ENCODE assay signal across 25 cellular contexts in genomic region chr18:65955747-65956146, GRCh38.
DNase-seq lines count a peak whose midpoint lies in the region; ATAC-seq and TF ChIP-seq lines count a peak whose summit lies in the region.
"Had no signal": no experiment of that assay in that cellular context is flagged by ENCODE, and none has a peak within 500 bp of the region (broad histone marks: within the 10 kb centered on the region; RNA-seq: fewer than 3 reads in every experiment).

No MANE protein-coding gene starts in this region.

- H3K27me3 Mint-ChIP-seq in progenitor cell of endocrine pancreas, result peaks cover 32% of the 10 kb centered on the region
- H3K27me3 Mint-ChIP-seq: IgD-negative memory B cell, T-helper 17 cell had no signal

- H3K27me3 ChIP-seq in neural cell (ENCODE audit: insufficient read depth, low read depth, low read length), result no peaks in the 10 kb centered on the region

- peak overlapping the region; percentile 11 for H3K4me3 ChIP-seq in neural cell (ENCODE audit: low read length)
- H3K4me3 ChIP-seq: GM23338 had no signal

- H3K9me3 Mint-ChIP-seq in progenitor cell of endocrine pancreas (ENCODE audit: low read depth), result peaks cover 2% of the 10 kb centered on the region
- H3K9me3 Mint-ChIP-seq: GM23338 had no signal

- ATAC-seq in left cardiac atrium, result no peak
- ATAC-seq: CD8-positive, alpha-beta T cell; GM23338; Right ventricle myocardium inferior; T-helper 17 cell had no signal

- H4K20me1 ChIP-seq in neural cell (ENCODE audit: insufficient read depth), result no peaks in the 10 kb centered on the region

- intact Hi-C loops in left cardiac atrium (cut with DNase I), result no loop called here

- TF ChIP-seq RAD21 in neural cell (conservative IDR thresholded peaks at IDR 0.05), result peak; percentile 61

- H3K36me3 ChIP-seq in neural cell (ENCODE audit: insufficient read depth, low read length), result no peaks in the 10 kb centered on the region

- H3K9me2 ChIP-seq in neural cell (ENCODE audit: insufficient read depth, low read length), result no peaks in the 10 kb centered on the region

- H3K4me2 ChIP-seq in neural cell (ENCODE audit: low read length), result no peak overlapping the region
- H3K4me2 ChIP-seq: GM23338 had no signal

- H3K4me1 Mint-ChIP-seq in progenitor cell of endocrine pancreas (ENCODE audit: low read depth), result no peaks in the 10 kb centered on the region
- H3K4me1 Mint-ChIP-seq: GM23338, IgD-negative memory B cell, T-helper 17 cell had no signal

- H3K27ac ChIP-seq in neural cell (ENCODE audit: low read length), result peak overlapping the region; percentile 63
- H3K27ac ChIP-seq: 22Rv1 had no signal

- H3K79me2 ChIP-seq in neural cell (replicated peaks; ENCODE audit: insufficient read depth, low read length), result no peaks in the 10 kb centered on the region

- H3K27ac Mint-ChIP-seq in progenitor cell of endocrine pancreas, result no peak overlapping the region
- H3K27ac Mint-ChIP-seq: CD8-positive, alpha-beta T cell; GM23338; IgD-negative memory B cell; T-helper 17 cell had no signal

- peaks cover 4% of the 10 kb centered on the region for H3F3A ChIP-seq in neural cell (ENCODE audit: insufficient read depth, low read length, poor library complexity, severe bottlenecking)

- peak; percentile 4 for DNase-seq in DMS 273 (lab: John Stamatoyannopoulos, UW; ENCODE audit: unreplicated experiment)
- no peak for DNase-seq in DMS 273 treated with DMSO at 0.1 percent for 48 hours (lab: John Stamatoyannopoulos, UW)
- no peak for DNase-seq in HEK293T (ENCODE audit: extremely low spot score)
- peak; percentile 99 for DNase-seq in NCI-H69 (lab: John Stamatoyannopoulos, UW)
- DNase-seq in progenitor cell of endocrine pancreas (ENCODE audit: low spot score, unreplicated experiment), result no peak
- no peak for DNase-seq in glomerular visceral epithelial cell (ENCODE audit: extremely low spot score)
- no peak for DNase-seq in left cardiac atrium
- DNase-seq: AML-193; C1 segment of cervical spinal cord; CD8-positive, alpha-beta T cell; GDM1; HCEC 1CT; MV-4-11; NCI-H1694 treated with DMSO at 0.1 percent for 48 hours; NCI-H2081 treated with DMSO at 0.1 percent for 48 hours; NCI-H510A; NCI-H82; OCI-M1; SW 1271; T-helper 17 cell had no signal

- H3K4me3 Mint-ChIP-seq in progenitor cell of endocrine pancreas (ENCODE audit: low read depth), result no peak overlapping the region
- H3K4me3 Mint-ChIP-seq: CD8-positive, alpha-beta T cell; GM23338; IgD-negative memory B cell; T-helper 17 cell had no signal

- CTCF ChIA-PET in HEK293T (lab: Yijun Ruan, JAX), result no interaction called here

- no peak overlapping the region for H2AFZ ChIP-seq in neural cell (ENCODE audit: low read depth, low read length)
- H2AFZ ChIP-seq: GM23338 had no signal

- no peaks in the 10 kb centered on the region for H3K36me3 Mint-ChIP-seq in progenitor cell of endocrine pancreas (ENCODE audit: insufficient read depth)
- H3K36me3 Mint-ChIP-seq: CD8-positive, alpha-beta T cell; IgD-negative memory B cell had no signal

- TF ChIP-seq EP300 in neural cell (conservative IDR thresholded peaks at IDR 0.05; ENCODE audit: poor library complexity, severe bottlenecking), result peak; percentile 95

- peak overlapping the region; percentile 7 for H3K9ac ChIP-seq in neural cell (ENCODE audit: low read length)

- peak; percentile 56 for TF ChIP-seq CTCF in neural cell (IDR thresholded peaks at IDR 0.05; ENCODE audit: poor library complexity, severe bottlenecking)
- no peak for TF ChIP-seq CTCF in progenitor cell of endocrine pancreas (IDR thresholded peaks at IDR 0.05; ENCODE audit: unreplicated experiment)

- H3K9me3 ChIP-seq in neural cell (ENCODE audit: low read length), result no peaks in the 10 kb centered on the region

- POLR2A ChIA-PET in HEK293T (lab: Yijun Ruan, JAX), result no interaction called here

TF ChIP-seq in HEK293T, 16 proteins besides CTCF, POLR2A, EP300 and RAD21:
- TF ChIP-seq TARDBP (IDR thresholded peaks at IDR 0.05) (no peak), PKNOX1 (IDR thresholded peaks at IDR 0.05) (peak; percentile 80), HDGF (IDR thresholded peaks at IDR 0.05; ENCODE audit: borderline replicate concordance) (no peak)

TF ChIP-seq in neural cell, 6 proteins besides CTCF, POLR2A, EP300 and RAD21:
- TF ChIP-seq SMC3 (conservative IDR thresholded peaks at IDR 0.05; ENCODE audit: poor library complexity) (peak; percentile 62), MXI1 (conservative IDR thresholded peaks at IDR 0.05; ENCODE audit: poor library complexity, severe bottlenecking) (no peak), POLR2AphosphoS5 (IDR thresholded peaks at IDR 0.05) (peak; percentile 90), REST (IDR thresholded peaks at IDR 0.05; ENCODE audit: borderline replicate concordance) (peak; percentile 54)

Comparison
In these comparisons a context has a peak if more than half of its experiments do, and no peak if none do; other contexts are left out.
1. DNase-seq: peak in DMS 273 (single experiment) and NCI-H69 (single experiment); none in DMS 273 treated with DMSO at 0.1 percent for 48 hours (single experiment), HEK293T (single experiment), progenitor cell of endocrine pancreas (single experiment), glomerular visceral epithelial cell (single experiment) and left cardiac atrium (single experiment).